Comparison of ENCODE assay signal across 9 cellular contexts in the genomic region with DNA sequence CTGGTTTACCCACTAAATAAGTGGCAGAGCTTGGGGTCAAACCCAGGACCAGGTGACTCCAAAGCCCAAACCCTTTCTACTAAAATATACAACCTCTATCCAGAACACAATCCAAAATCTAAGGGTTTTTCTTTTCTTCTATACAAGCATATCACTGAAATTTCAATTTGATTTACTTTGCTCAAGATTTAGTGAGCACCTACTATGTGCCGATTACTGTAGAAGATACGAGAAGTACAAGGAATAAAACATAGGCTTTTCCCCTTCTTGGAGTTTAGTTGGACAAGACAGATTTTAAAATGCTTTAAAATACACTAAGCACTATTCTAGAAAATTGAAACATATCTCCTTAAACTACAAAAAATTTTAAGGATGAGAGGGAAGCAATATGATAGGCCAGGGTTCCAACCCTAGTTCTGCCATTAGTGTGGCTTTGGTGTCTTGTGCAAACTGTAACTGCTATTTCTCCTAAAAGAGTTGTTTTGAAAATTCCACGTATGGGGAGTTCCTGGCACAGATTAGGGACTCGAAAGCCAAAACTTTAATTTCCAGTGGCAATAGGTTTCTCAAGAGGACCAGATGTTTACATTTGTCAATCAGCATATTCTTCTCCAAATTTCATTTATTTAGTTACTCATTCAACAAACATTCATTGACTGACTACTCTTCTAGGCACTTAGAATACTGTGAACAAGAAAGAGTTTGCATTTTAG. TPM values are rescaled to one million over a fixed set of nuclear protein-coding genes. Genes with fewer than 3 reads are reported as not detected.
DNase-seq lines count a peak whose midpoint lies in the region; ATAC-seq and TF ChIP-seq lines count a peak whose summit lies in the region.
"Had no signal": no experiment of that assay in that cellular context is flagged by ENCODE, and none has a peak within 500 bp of the region (broad histone marks: within the 10 kb centered on the region; RNA-seq: fewer than 3 reads in every experiment).

No MANE protein-coding gene starts in this region.

- H3K36me3 ChIP-seq in GM23338 (ENCODE audit: insufficient read depth) (0 out of 2 replicates have a peak, but pooled peaks cover 2% of the 10 kb centered on the region), adipocyte (ENCODE audit: control insufficient read depth, insufficient read depth, low read length, severe bottlenecking) (peaks cover 17% of the 10 kb centered on the region), right lobe of liver (peaks cover 0 to 24% (median 1%) of the 10 kb centered on the region in 4 donors)

- H3K9ac ChIP-seq in adipocyte (ENCODE audit: low read length) = peak overlapping the region; percentile 91

- no peak for TF ChIP-seq POLR2A in right lobe of liver (IDR thresholded peaks at IDR 0.05)

- H3K27ac ChIP-seq in 22Rv1 (peak overlapping the region; percentile 91; the same call in 1 of the 2 replicates), GM23338 (ENCODE audit: low read depth) (no peak overlapping the region), right lobe of liver (peak overlapping the region in 1 of 3 donors; percentile 92)

- no peak overlapping the region for H2AFZ ChIP-seq in GM23338

- intact Hi-C loops in right lobe of liver (cut with DNase I) = no loop called here

- no peaks in the 10 kb centered on the region for H3F3A ChIP-seq in GM23338 (replicated peaks; ENCODE audit: low read depth)

- H3K9me3 Mint-ChIP-seq in GM23338 = no peaks in the 10 kb centered on the region

- H3K4me3 ChIP-seq in GM23338 (peak overlapping the region; percentile 80; the same call in 1 of the 2 replicates), adipocyte (ENCODE audit: low read length) (peak overlapping the region; percentile 88), right lobe of liver (peak overlapping the region in 2 of 3 donors; percentile 90 to 93)

- H3K27me3 Mint-ChIP-seq in GM23338 (ENCODE audit: insufficient read depth, low read depth, poor library complexity) = peaks cover 2% of the 10 kb centered on the region

- DNase-seq in GM23338 (ENCODE audit: low spot score) = no peak
- DNase-seq in adipocyte (ENCODE audit: low read depth) = peak; percentile 88
- no peak for DNase-seq in right lobe of liver
- no peak for DNase-seq in NCI-H146 (lab: John Stamatoyannopoulos, UW)
- no peak for DNase-seq in NCI-H1694 treated with DMSO at 0.1 percent for 48 hours (lab: John Stamatoyannopoulos, UW)
- DNase-seq in SHP77 treated with DMSO at 0.1 percent for 48 hours (lab: John Stamatoyannopoulos, UW) = no peak
- DNase-seq: T-helper 1 cell had no signal

- H3K27ac Mint-ChIP-seq in GM23338 = no peak overlapping the region

- peaks cover 12% of the 10 kb centered on the region for H4K20me1 ChIP-seq in GM23338 (replicated peaks; ENCODE audit: insufficient read depth)

- TF ChIP-seq CTCF in 22Rv1 (IDR thresholded peaks at IDR 0.05) = no peak
- TF ChIP-seq CTCF in GM23338 (conservative IDR thresholded peaks at IDR 0.05; ENCODE audit: low read depth in 2 of 2) = no peak
- TF ChIP-seq CTCF in right lobe of liver (IDR thresholded peaks at IDR 0.05) = no peak

- H3K27me3 ChIP-seq in GM23338 (ENCODE audit: insufficient read depth) (no peaks in the 10 kb centered on the region; the same call in 1 of the 2 replicates), adipocyte (replicated peaks; ENCODE audit: control insufficient read depth, insufficient read depth, low read length) (no peaks in the 10 kb centered on the region), right lobe of liver (no peaks in the 10 kb centered on the region)

- peaks cover 12% of the 10 kb centered on the region for H3K36me3 Mint-ChIP-seq in GM23338 (ENCODE audit: low read depth)

- peaks cover 21% of the 10 kb centered on the region for H3K4me1 Mint-ChIP-seq in GM23338

- 56% methylated on average over 4 of the region's 4 CpGs for WGBS in right lobe of liver (ENCODE audit: insufficient coverage, low coverage, low lambda C conversion rate, missing lambda C conversion rate)

- H3K4me1 ChIP-seq in GM23338 (ENCODE audit: insufficient read depth) (peaks cover 9% of the 10 kb centered on the region), adipocyte (ENCODE audit: control insufficient read depth, insufficient read depth, low read length) (peaks cover 46% of the 10 kb centered on the region), right lobe of liver (peaks cover 0 to 30% (median 11%) of the 10 kb centered on the region in 4 donors)

- H3K4me3 Mint-ChIP-seq in GM23338 = peak overlapping the region; percentile 98; the same call in 1 of the 3 replicates

- H3K4me2 ChIP-seq in GM23338 = peak overlapping the region; percentile 75; the same call in 1 of the 2 replicates

- no peaks in the 10 kb centered on the region for H3K9me2 ChIP-seq in GM23338 (ENCODE audit: insufficient read depth)

- H3K79me2 ChIP-seq in GM23338 (replicated peaks; ENCODE audit: insufficient read depth) = peaks cover 46% of the 10 kb centered on the region

- ATAC-seq in GM23338 (no peak), right lobe of liver (peak in 2 of 4 donors; percentile 0 to 2), GM21367 (IDR thresholded peaks at IDR 0.05; ENCODE audit: unreplicated experiment) (no peak)

- H3K9me3 ChIP-seq in adipocyte (ENCODE audit: control insufficient read depth, low read length) (no peaks in the 10 kb centered on the region), right lobe of liver (no peaks in the 10 kb centered on the region)

TF ChIP-seq in GM23338, 12 proteins besides CTCF, POLR2A, EP300 and RAD21 (continues in another document):
- TF ChIP-seq EZH2phosphoT487 (IDR thresholded peaks at IDR 0.05; ENCODE audit: unreplicated experiment) = no peak
- TF ChIP-seq STAT1 (IDR thresholded peaks at IDR 0.05; ENCODE audit: unreplicated experiment) = no peak
- TF ChIP-seq, protein P1, sequence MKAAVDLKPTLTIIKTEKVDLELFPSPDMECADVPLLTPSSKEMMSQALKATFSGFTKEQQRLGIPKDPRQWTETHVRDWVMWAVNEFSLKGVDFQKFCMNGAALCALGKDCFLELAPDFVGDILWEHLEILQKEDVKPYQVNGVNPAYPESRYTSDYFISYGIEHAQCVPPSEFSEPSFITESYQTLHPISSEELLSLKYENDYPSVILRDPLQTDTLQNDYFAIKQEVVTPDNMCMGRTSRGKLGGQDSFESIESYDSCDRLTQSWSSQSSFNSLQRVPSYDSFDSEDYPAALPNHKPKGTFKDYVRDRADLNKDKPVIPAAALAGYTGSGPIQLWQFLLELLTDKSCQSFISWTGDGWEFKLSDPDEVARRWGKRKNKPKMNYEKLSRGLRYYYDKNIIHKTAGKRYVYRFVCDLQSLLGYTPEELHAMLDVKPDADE (IDR thresholded peaks at IDR 0.05) = no peak
- no peak for TF ChIP-seq JUNB (IDR thresholded peaks at IDR 0.05; ENCODE audit: unreplicated experiment)
- TF ChIP-seq, protein P2, sequence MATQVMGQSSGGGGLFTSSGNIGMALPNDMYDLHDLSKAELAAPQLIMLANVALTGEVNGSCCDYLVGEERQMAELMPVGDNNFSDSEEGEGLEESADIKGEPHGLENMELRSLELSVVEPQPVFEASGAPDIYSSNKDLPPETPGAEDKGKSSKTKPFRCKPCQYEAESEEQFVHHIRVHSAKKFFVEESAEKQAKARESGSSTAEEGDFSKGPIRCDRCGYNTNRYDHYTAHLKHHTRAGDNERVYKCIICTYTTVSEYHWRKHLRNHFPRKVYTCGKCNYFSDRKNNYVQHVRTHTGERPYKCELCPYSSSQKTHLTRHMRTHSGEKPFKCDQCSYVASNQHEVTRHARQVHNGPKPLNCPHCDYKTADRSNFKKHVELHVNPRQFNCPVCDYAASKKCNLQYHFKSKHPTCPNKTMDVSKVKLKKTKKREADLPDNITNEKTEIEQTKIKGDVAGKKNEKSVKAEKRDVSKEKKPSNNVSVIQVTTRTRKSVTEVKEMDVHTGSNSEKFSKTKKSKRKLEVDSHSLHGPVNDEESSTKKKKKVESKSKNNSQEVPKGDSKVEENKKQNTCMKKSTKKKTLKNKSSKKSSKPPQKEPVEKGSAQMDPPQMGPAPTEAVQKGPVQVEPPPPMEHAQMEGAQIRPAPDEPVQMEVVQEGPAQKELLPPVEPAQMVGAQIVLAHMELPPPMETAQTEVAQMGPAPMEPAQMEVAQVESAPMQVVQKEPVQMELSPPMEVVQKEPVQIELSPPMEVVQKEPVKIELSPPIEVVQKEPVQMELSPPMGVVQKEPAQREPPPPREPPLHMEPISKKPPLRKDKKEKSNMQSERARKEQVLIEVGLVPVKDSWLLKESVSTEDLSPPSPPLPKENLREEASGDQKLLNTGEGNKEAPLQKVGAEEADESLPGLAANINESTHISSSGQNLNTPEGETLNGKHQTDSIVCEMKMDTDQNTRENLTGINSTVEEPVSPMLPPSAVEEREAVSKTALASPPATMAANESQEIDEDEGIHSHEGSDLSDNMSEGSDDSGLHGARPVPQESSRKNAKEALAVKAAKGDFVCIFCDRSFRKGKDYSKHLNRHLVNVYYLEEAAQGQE (IDR thresholded peaks at IDR 0.05; ENCODE audit: unreplicated experiment) = no peak
- no peak for TF ChIP-seq EZH2 (IDR thresholded peaks at IDR 0.05; ENCODE audit: low read depth, unreplicated experiment)

RNA-seq across cellular contexts. Expression of gene L3HYPDH, which starts 2.6 kb away (rescaled TPM):
- total RNA-seq in GM23338 (2014; rRNA removed; shearing (Covaris generic)) = 24.8 and 24.9 TPM in 2 replicates
- 15.6 and 18.6 TPM in 2 replicates for polyA plus RNA-seq in GM23338 (2016; fragmentation: Nextera tagmentation; extraction: Ambion mirVana)
- 10 to 100 TPM; 10.3 to 48.5 (median 23.4) TPM for total RNA-seq in right lobe of liver

RNA-seq across cellular contexts. Expression of gene JKAMP, which starts 2.8 kb away (rescaled TPM):
- total RNA-seq in GM23338 (2014; rRNA removed; shearing (Covaris generic)) = 66.8 and 83.1 TPM in 2 replicates
- 26.0 and 31.6 TPM in 2 replicates for polyA plus RNA-seq in GM23338 (2016; fragmentation: Nextera tagmentation; extraction: Ambion mirVana)
- 10 to 100 TPM; 15.3 to 32.3 (median 16.1) TPM for total RNA-seq in right lobe of liver

RNA-seq across cellular contexts. Expression of gene GPR135, which starts 16.4 kb away (rescaled TPM):
- total RNA-seq in GM23338 (2014; rRNA removed; shearing (Covaris generic)) = 0.93 and 2.2 TPM in 2 replicates
- polyA plus RNA-seq in GM23338 (2016; fragmentation: Nextera tagmentation; extraction: Ambion mirVana) = 0.23 and 0.47 TPM in 2 replicates
- total RNA-seq in right lobe of liver = 1 to 10 TPM in 5 of 6 experiments, under 1 TPM in 1; 0.62 to 3.6 (median 1.6) TPM
